1 cellular context compared by ENCODE assay signal in genomic region chr22:43385770-43386641, GRCh38.
TF ChIP-seq lines count a peak whose summit lies in the region.

No MANE protein-coding gene starts in this region.

TF ChIP-seq in IMR-90, 13 proteins besides CTCF, POLR2A, EP300 and RAD21 (continued from another document):
- TF ChIP-seq, protein P1, sequence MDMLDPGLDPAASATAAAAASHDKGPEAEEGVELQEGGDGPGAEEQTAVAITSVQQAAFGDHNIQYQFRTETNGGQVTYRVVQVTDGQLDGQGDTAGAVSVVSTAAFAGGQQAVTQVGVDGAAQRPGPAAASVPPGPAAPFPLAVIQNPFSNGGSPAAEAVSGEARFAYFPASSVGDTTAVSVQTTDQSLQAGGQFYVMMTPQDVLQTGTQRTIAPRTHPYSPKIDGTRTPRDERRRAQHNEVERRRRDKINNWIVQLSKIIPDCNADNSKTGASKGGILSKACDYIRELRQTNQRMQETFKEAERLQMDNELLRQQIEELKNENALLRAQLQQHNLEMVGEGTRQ (IDR thresholded peaks at IDR 0.05; ENCODE audit: low read depth, low read length): no peak
- TF ChIP-seq ELK1 (IDR thresholded peaks at IDR 0.05; ENCODE audit: borderline replicate concordance, low read depth, low read length): no peak
TF ChIP-seq in IMR-90: peak in this region for 2.
